ENCODE assay signal across 8 cellular contexts in genomic region chr4:76250962-76251361, GRCh38. TPM values are rescaled to one million over a fixed set of nuclear protein-coding genes. Genes with fewer than 3 reads are reported as not detected.
A peak's percentile ranks its signal among the peaks of the same experiment; 100 is the strongest.
DNase-seq lines count a peak whose midpoint lies in the region; ATAC-seq and TF ChIP-seq lines count a peak whose summit lies in the region.

No MANE protein-coding gene starts in this region.

- H3K9me3 ChIP-seq in ES-I3 (ENCODE audit: control insufficient read depth, insufficient read depth, low read length), result no peaks in the 10 kb centered on the region
- no peaks in the 10 kb centered on the region for H3K9me3 ChIP-seq in gastroesophageal sphincter
- no peaks in the 10 kb centered on the region for H3K9me3 ChIP-seq in ovary

- DNase-seq in SHP77 (lab: John Stamatoyannopoulos, UW), result peak; percentile 14 to 31
- no peak for DNase-seq in ovary
- no peak for DNase-seq in AG08395 (ENCODE audit: low spot score)
- no peak for DNase-seq in glomerular visceral epithelial cell (ENCODE audit: extremely low spot score)
- no peak for DNase-seq in stimulated activated CD4-positive, alpha-beta T cell treated with anti-CD3 and anti-CD28 coated beads, Interleukin-1b, Interleukin-23, amount 100 ng/mL, for 48 hours

- intact Hi-C loops in ovary (cut with DNase I), result no loop called here

- no peaks in the 10 kb centered on the region for H3K36me3 ChIP-seq in ES-I3 (ENCODE audit: insufficient read depth, low read length)
- H3K36me3 ChIP-seq in gastroesophageal sphincter, result no peaks in the 10 kb centered on the region
- no peaks in the 10 kb centered on the region for H3K36me3 ChIP-seq in ovary

- TF ChIP-seq CTCF in gastroesophageal sphincter (IDR thresholded peaks at IDR 0.05) (no peak), ovary (IDR thresholded peaks at IDR 0.05) (no peak)

- H3K4me1 ChIP-seq in ES-I3 (ENCODE audit: insufficient read depth, low read length) (no peaks in the 10 kb centered on the region), gastroesophageal sphincter (peaks cover 0 to 14% (median 3%) of the 10 kb centered on the region in 3 donors), ovary (ENCODE audit: insufficient read depth) (peaks cover 3% of the 10 kb centered on the region)

- H3K27ac ChIP-seq in gastroesophageal sphincter (peak overlapping the region in 3 of 4 donors; percentile 48 to 71 (median 50)), ovary (no peak overlapping the region)

- TF ChIP-seq EP300 in gastroesophageal sphincter (IDR thresholded peaks at IDR 0.05), result no peak
- no peak for TF ChIP-seq EP300 in ovary (IDR thresholded peaks at IDR 0.05)

- TF ChIP-seq POLR2A in gastroesophageal sphincter (IDR thresholded peaks at IDR 0.05) (no peak), ovary (IDR thresholded peaks at IDR 0.05) (no peak)

- ATAC-seq in gastroesophageal sphincter (no peak), HG03439 (IDR thresholded peaks at IDR 0.05; ENCODE audit: unreplicated experiment) (no peak)

- WGBS in gastroesophageal sphincter (ENCODE audit: low coverage in 1 of 2), 2 donors, result 14 to 22% methylated on average over 4 to 6 of the region's 6 CpGs
- 23 to 31% (median 30%) methylated on average over 6 of the region's 6 CpGs for WGBS in ovary, 3 donors

- peaks cover 5% of the 10 kb centered on the region for H3K27me3 ChIP-seq in gastroesophageal sphincter
- no peaks in the 10 kb centered on the region for H3K27me3 ChIP-seq in ovary

- H3K9ac ChIP-seq in ES-I3 (ENCODE audit: low read depth, low read length), result peak overlapping the region; percentile 63; the same call in 1 of the 2 replicates

- H3K4me3 ChIP-seq in gastroesophageal sphincter (peak overlapping the region; percentile 72 to 93), ovary (peak overlapping the region; percentile 60)

RNA-seq across cellular contexts. Expression of gene FAM47E, which starts 0.6 kb away (rescaled TPM):
- total RNA-seq in gastroesophageal sphincter, result 1 to 10 TPM; 1.1 to 6.2 (median 4.0) TPM
- total RNA-seq in ovary, result 1 to 10 TPM in 5 of 7 donors, under 1 TPM in 2; 0.08 to 8.2 (median 2.3) TPM
- polyA plus RNA-seq in ovary, result 1 to 10 TPM in 1 of 2 donors, under 1 TPM in 1; 0.36 to 1.1 TPM

RNA-seq across cellular contexts. Expression of gene SCARB2, which starts 37.3 kb away (rescaled TPM):
- total RNA-seq in gastroesophageal sphincter (100 to 1,000 TPM; 121 to 169 (median 130) TPM), ovary (100 to 1,000 TPM in 6 of 7 donors, 10 to 100 TPM in 1; 98.8 to 163 (median 132) TPM)
- polyA plus RNA-seq in ovary, result 100 to 1,000 TPM in 1 of 2 donors, 10 to 100 TPM in 1; 83.1 to 239 TPM

RNA-seq across cellular contexts. Expression of gene STBD1, which starts 55.6 kb away (rescaled TPM):
- 10 to 100 TPM; 18.1 to 25.4 (median 22.2) TPM for total RNA-seq in gastroesophageal sphincter
- 1 to 10 TPM; 2.1 to 7.0 (median 4.6) TPM for total RNA-seq in ovary
- 1 to 10 TPM; 3.3 to 4.2 TPM for polyA plus RNA-seq in ovary

Comparison
In these comparisons a context has a peak if more than half of its experiments do, and no peak if none do; other contexts are left out.
1. DNase-seq: peak in SHP77 (2 of 2); none in ovary (0 of 5), AG08395 (single experiment), glomerular visceral epithelial cell (single experiment) and stimulated activated CD4-positive, alpha-beta T cell treated with anti-CD3 and anti-CD28 coated beads, Interleukin-1b, Interleukin-23, amount 100 ng/mL, for 48 hours (single experiment).
2. H3K27ac ChIP-seq: peak in gastroesophageal sphincter (3 of 4); none in ovary (0 of 2).